In genomic region chr20:33499347-33499746, GRCh38 we compare ENCODE assay signal across 16 cellular contexts.
"Had no signal": no experiment of that assay in that cellular context is flagged by ENCODE, and none has a peak within 500 bp of the region (broad histone marks: within the 10 kb centered on the region; RNA-seq: fewer than 3 reads in every experiment).

No MANE protein-coding gene starts in this region.

- H3K9me3 ChIP-seq: pancreas, stomach, thoracic aorta had no signal

- H3K27ac Mint-ChIP-seq: activated B cell treated with CpG ODN at 0.5 μM for 24 hours; activated CD4-positive, alpha-beta T cell treated with anti-CD3 and anti-CD28 coated beads, Interleukin-2, amount 10 ng/mL, durations not matched to agents 24 days and 14 days; activated naive CD4-positive, alpha-beta T cell treated with anti-CD3 and anti-CD28 coated beads, Interleukin-2, amount 10 ng/mL, durations not matched to agents 7 days and 5 days; activated T-helper 2 cell treated with anti-CD3 and anti-CD28 coated beads, Interferon-gamma antibody, Interleukin-2, Interleukin-4, amounts not matched to agents 10 μg/mL and 5 μg/mL and 100 μg/mL, durations not matched to agents 14 hours and 24 hours and 36 hours; T-helper 1 cell treated with Interleukin-12 subunit alpha and Interleukin-12 subunit beta and Interleukin-4 antibody, amounts not matched to agents 30 μg/mL and 1 μg/mL, for 36 hours had no signal

- H3K27ac ChIP-seq: pancreas, thoracic aorta had no signal

- H3K4me3 ChIP-seq: pancreas, stomach, thoracic aorta had no signal

- DNase-seq: activated B cell treated with CpG ODN at 0.5 μM for 24 hours; activated CD4-positive, alpha-beta T cell treated with anti-CD3 and anti-CD28 coated beads, Interleukin-2, amount 10 ng/mL, durations not matched to agents 24 days and 14 days; activated CD8-positive, alpha-beta memory T cell treated with anti-CD3 and anti-CD28 coated beads for 24 hours; activated naive CD4-positive, alpha-beta T cell treated with anti-CD3 and anti-CD28 coated beads, Interleukin-2, amount 10 ng/mL, durations not matched to agents 7 days and 5 days; amygdala; erythroblast; glutamatergic neuron; pancreas; retina; stimulated activated CD4-positive, alpha-beta T cell treated with anti-CD3 and anti-CD28 coated beads, Interleukin-15, amount 100 ng/mL, for 24 hours; stimulated activated CD4-positive, alpha-beta T cell treated with anti-CD3 and anti-CD28 coated beads, Interleukin-4, amount 100 ng/mL, for 4 hours; stomach had no signal

- H3K4me3 Mint-ChIP-seq: activated B cell treated with CpG ODN at 0.5 μM for 24 hours; activated CD4-positive, alpha-beta T cell treated with anti-CD3 and anti-CD28 coated beads, Interleukin-2, amount 10 ng/mL, durations not matched to agents 24 days and 14 days; activated naive CD4-positive, alpha-beta T cell treated with anti-CD3 and anti-CD28 coated beads, Interleukin-2, amount 10 ng/mL, durations not matched to agents 7 days and 5 days; T-helper 1 cell treated with Interleukin-12 subunit alpha and Interleukin-12 subunit beta and Interleukin-4 antibody, amounts not matched to agents 30 μg/mL and 1 μg/mL, for 36 hours had no signal

- H3K9me3 Mint-ChIP-seq: activated B cell treated with CpG ODN at 0.5 μM for 24 hours; activated CD4-positive, alpha-beta T cell treated with anti-CD3 and anti-CD28 coated beads, Interleukin-2, amount 10 ng/mL, durations not matched to agents 24 days and 14 days; activated naive CD4-positive, alpha-beta T cell treated with anti-CD3 and anti-CD28 coated beads, Interleukin-2, amount 10 ng/mL, durations not matched to agents 7 days and 5 days; activated T-helper 2 cell treated with anti-CD3 and anti-CD28 coated beads, Interferon-gamma antibody, Interleukin-2, Interleukin-4, amounts not matched to agents 10 μg/mL and 5 μg/mL and 100 μg/mL, durations not matched to agents 14 hours and 24 hours and 36 hours; T-helper 1 cell treated with Interleukin-12 subunit alpha and Interleukin-12 subunit beta and Interleukin-4 antibody, amounts not matched to agents 30 μg/mL and 1 μg/mL, for 36 hours had no signal

- ATAC-seq: pancreas had no signal

- H3K27me3 Mint-ChIP-seq: activated B cell treated with CpG ODN at 0.5 μM for 24 hours; activated CD4-positive, alpha-beta T cell treated with anti-CD3 and anti-CD28 coated beads, Interleukin-2, amount 10 ng/mL, durations not matched to agents 24 days and 14 days; activated naive CD4-positive, alpha-beta T cell treated with anti-CD3 and anti-CD28 coated beads, Interleukin-2, amount 10 ng/mL, durations not matched to agents 7 days and 5 days; brain had no signal

- H3K27me3 ChIP-seq: pancreas, stomach had no signal

- H3K4me1 Mint-ChIP-seq: activated naive CD4-positive, alpha-beta T cell treated with anti-CD3 and anti-CD28 coated beads, Interleukin-2, amount 10 ng/mL, durations not matched to agents 7 days and 5 days had no signal
